In genomic region chr1:3649342-3650247, GRCh38 we compare ENCODE assay signal across 1 cellular context.
TF ChIP-seq lines count a peak whose summit lies in the region.

WRAP73 (minus strand) TSS chr1:3650103; CDS start chr1:3649999, 104 bp downstream.

TF ChIP-seq in HepG2, 621 proteins besides CTCF, POLR2A, EP300 and RAD21 (continued from another document and continues in another):
- peak; percentile 34; the same call in 1 of the 2 replicates for TF ChIP-seq ZNF556 (CRISPR knock-in tag; IDR thresholded peaks at IDR 0.05; ENCODE audit: borderline replicate concordance)
- peak; percentile 45; the same call in 1 of the 3 replicates for TF ChIP-seq MXI1 (IDR thresholded peaks at IDR 0.05; ENCODE audit: borderline replicate concordance, low read depth, low read length)
- no peak for TF ChIP-seq NFE2L2 (IDR thresholded peaks at IDR 0.05; ENCODE audit: low read length)
- TF ChIP-seq RBFOX2 (IDR thresholded peaks at IDR 0.05; ENCODE audit: low read depth, low read length) = peak; percentile 87
- TF ChIP-seq ZZZ3 (CRISPR knock-in tag; IDR thresholded peaks at IDR 0.05; ENCODE audit: borderline replicate concordance) = 0 out of 2 replicates have a peak, but pooled peaks have one; percentile 34
- 0 out of 2 replicates have a peak, but pooled peaks have one; percentile 34 for TF ChIP-seq ZNF234 (CRISPR knock-in tag; conservative IDR thresholded peaks at IDR 0.05)
- peak; percentile 44; the same call in 1 of the 2 replicates for TF ChIP-seq TAF1 (CRISPR knock-in tag; IDR thresholded peaks at IDR 0.05)
- TF ChIP-seq SAP130 (CRISPR knock-in tag; IDR thresholded peaks at IDR 0.05; ENCODE audit: low read depth) = peak; percentile 76
- 0 out of 2 replicates have a peak, but pooled peaks have one; percentile 16 for TF ChIP-seq PAX8 (CRISPR knock-in tag; IDR thresholded peaks at IDR 0.05; ENCODE audit: borderline replicate concordance)
- peak; percentile 67; the same call in 1 of the 2 replicates for TF ChIP-seq TFDP1 (CRISPR knock-in tag; IDR thresholded peaks at IDR 0.05; ENCODE audit: borderline replicate concordance)
- TF ChIP-seq SIN3B (IDR thresholded peaks at IDR 0.05; ENCODE audit: low read length) = peak; percentile 43; the same call in 1 of the 2 replicates
- peak; percentile 59 for TF ChIP-seq XRCC5 (optimal IDR thresholded peaks at IDR 0.05; ENCODE audit: low read length)
- TF ChIP-seq NFYC (CRISPR knock-in tag; IDR thresholded peaks at IDR 0.05) = peak; percentile 89
- TF ChIP-seq GMEB1 (CRISPR knock-in tag; IDR thresholded peaks at IDR 0.05; ENCODE audit: borderline replicate concordance) = 0 out of 2 replicates have a peak, but pooled peaks have one; percentile 67
- TF ChIP-seq, protein P1, sequence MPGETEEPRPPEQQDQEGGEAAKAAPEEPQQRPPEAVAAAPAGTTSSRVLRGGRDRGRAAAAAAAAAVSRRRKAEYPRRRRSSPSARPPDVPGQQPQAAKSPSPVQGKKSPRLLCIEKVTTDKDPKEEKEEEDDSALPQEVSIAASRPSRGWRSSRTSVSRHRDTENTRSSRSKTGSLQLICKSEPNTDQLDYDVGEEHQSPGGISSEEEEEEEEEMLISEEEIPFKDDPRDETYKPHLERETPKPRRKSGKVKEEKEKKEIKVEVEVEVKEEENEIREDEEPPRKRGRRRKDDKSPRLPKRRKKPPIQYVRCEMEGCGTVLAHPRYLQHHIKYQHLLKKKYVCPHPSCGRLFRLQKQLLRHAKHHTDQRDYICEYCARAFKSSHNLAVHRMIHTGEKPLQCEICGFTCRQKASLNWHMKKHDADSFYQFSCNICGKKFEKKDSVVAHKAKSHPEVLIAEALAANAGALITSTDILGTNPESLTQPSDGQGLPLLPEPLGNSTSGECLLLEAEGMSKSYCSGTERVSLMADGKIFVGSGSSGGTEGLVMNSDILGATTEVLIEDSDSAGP (CRISPR knock-in tag; IDR thresholded peaks at IDR 0.05; ENCODE audit: borderline replicate concordance) = peak; percentile 79
- TF ChIP-seq, protein P2, sequence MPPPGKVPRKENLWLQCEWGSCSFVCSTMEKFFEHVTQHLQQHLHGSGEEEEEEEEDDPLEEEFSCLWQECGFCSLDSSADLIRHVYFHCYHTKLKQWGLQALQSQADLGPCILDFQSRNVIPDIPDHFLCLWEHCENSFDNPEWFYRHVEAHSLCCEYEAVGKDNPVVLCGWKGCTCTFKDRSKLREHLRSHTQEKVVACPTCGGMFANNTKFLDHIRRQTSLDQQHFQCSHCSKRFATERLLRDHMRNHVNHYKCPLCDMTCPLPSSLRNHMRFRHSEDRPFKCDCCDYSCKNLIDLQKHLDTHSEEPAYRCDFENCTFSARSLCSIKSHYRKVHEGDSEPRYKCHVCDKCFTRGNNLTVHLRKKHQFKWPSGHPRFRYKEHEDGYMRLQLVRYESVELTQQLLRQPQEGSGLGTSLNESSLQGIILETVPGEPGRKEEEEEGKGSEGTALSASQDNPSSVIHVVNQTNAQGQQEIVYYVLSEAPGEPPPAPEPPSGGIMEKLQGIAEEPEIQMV (CRISPR knock-in tag; IDR thresholded peaks at IDR 0.05; ENCODE audit: low read depth) = no peak
- TF ChIP-seq MATR3 (CRISPR knock-in tag; IDR thresholded peaks at IDR 0.05) = no peak
- TF ChIP-seq GABPA (IDR thresholded peaks at IDR 0.05; ENCODE audit: low read depth, low read length) = peak; percentile 84
- TF ChIP-seq GABPA (CRISPR knock-in tag; IDR thresholded peaks at IDR 0.05; ENCODE audit: low read depth) = peak; percentile 91
- TF ChIP-seq HMGXB4 (CRISPR knock-in tag; IDR thresholded peaks at IDR 0.05; ENCODE audit: borderline replicate concordance in 1 of 2, low read depth in 1 of 2) = peak; percentile 23 to 84; a peak in 2 of 4 replicates
- no peak for TF ChIP-seq REL (CRISPR knock-in tag; conservative IDR thresholded peaks at IDR 0.05)
- 0 out of 2 replicates have a peak, but pooled peaks have one; percentile 38 for TF ChIP-seq ZNF576 (CRISPR knock-in tag; IDR thresholded peaks at IDR 0.05)
- TF ChIP-seq, protein P3, sequence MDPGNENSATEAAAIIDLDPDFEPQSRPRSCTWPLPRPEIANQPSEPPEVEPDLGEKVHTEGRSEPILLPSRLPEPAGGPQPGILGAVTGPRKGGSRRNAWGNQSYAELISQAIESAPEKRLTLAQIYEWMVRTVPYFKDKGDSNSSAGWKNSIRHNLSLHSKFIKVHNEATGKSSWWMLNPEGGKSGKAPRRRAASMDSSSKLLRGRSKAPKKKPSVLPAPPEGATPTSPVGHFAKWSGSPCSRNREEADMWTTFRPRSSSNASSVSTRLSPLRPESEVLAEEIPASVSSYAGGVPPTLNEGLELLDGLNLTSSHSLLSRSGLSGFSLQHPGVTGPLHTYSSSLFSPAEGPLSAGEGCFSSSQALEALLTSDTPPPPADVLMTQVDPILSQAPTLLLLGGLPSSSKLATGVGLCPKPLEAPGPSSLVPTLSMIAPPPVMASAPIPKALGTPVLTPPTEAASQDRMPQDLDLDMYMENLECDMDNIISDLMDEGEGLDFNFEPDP (CRISPR knock-in tag; conservative IDR thresholded peaks at IDR 0.05) = 0 out of 2 replicates have a peak, but pooled peaks have one; percentile 75
- peak; percentile 90 for TF ChIP-seq ELF1 (CRISPR knock-in tag; IDR thresholded peaks at IDR 0.05)
- TF ChIP-seq ZNF350 (CRISPR knock-in tag; IDR thresholded peaks at IDR 0.05; ENCODE audit: borderline replicate concordance, low read depth) = no peak; the same call in 1 of the 2 replicates
- peak; percentile 93 for TF ChIP-seq ZEB1 (IDR thresholded peaks at IDR 0.05; ENCODE audit: insufficient replicate concordance, low read depth)
- TF ChIP-seq GATAD1 (CRISPR knock-in tag; IDR thresholded peaks at IDR 0.05) = peak; percentile 79
- no peak for TF ChIP-seq ZNF484 (CRISPR knock-in tag; IDR thresholded peaks at IDR 0.05; ENCODE audit: borderline replicate concordance, low read depth)
- no peak for TF ChIP-seq PCBP2 (optimal IDR thresholded peaks at IDR 0.05; ENCODE audit: low read depth, low read length, poor library complexity, severe bottlenecking)
- 0 out of 2 replicates have a peak, but pooled peaks have one; percentile 18 for TF ChIP-seq CBFB (CRISPR knock-in tag; IDR thresholded peaks at IDR 0.05)
- TF ChIP-seq ZNF292 (CRISPR knock-in tag; IDR thresholded peaks at IDR 0.05; ENCODE audit: borderline replicate concordance, low read depth) = no peak
- TF ChIP-seq, protein P4, sequence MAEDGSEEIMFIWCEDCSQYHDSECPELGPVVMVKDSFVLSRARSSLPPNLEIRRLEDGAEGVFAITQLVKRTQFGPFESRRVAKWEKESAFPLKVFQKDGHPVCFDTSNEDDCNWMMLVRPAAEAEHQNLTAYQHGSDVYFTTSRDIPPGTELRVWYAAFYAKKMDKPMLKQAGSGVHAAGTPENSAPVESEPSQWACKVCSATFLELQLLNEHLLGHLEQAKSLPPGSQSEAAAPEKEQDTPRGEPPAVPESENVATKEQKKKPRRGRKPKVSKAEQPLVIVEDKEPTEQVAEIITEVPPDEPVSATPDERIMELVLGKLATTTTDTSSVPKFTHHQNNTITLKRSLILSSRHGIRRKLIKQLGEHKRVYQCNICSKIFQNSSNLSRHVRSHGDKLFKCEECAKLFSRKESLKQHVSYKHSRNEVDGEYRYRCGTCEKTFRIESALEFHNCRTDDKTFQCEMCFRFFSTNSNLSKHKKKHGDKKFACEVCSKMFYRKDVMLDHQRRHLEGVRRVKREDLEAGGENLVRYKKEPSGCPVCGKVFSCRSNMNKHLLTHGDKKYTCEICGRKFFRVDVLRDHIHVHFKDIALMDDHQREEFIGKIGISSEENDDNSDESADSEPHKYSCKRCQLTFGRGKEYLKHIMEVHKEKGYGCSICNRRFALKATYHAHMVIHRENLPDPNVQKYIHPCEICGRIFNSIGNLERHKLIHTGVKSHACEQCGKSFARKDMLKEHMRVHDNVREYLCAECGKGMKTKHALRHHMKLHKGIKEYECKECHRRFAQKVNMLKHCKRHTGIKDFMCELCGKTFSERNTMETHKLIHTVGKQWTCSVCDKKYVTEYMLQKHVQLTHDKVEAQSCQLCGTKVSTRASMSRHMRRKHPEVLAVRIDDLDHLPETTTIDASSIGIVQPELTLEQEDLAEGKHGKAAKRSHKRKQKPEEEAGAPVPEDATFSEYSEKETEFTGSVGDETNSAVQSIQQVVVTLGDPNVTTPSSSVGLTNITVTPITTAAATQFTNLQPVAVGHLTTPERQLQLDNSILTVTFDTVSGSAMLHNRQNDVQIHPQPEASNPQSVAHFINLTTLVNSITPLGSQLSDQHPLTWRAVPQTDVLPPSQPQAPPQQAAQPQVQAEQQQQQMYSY (CRISPR knock-in tag; IDR thresholded peaks at IDR 0.05) = no peak
- 0 out of 2 replicates have a peak, but pooled peaks have one; percentile 47 for TF ChIP-seq MXD3 (CRISPR knock-in tag; IDR thresholded peaks at IDR 0.05)
- TF ChIP-seq ZNF331 (CRISPR knock-in tag; IDR thresholded peaks at IDR 0.05) = no peak
- TF ChIP-seq, protein P5, sequence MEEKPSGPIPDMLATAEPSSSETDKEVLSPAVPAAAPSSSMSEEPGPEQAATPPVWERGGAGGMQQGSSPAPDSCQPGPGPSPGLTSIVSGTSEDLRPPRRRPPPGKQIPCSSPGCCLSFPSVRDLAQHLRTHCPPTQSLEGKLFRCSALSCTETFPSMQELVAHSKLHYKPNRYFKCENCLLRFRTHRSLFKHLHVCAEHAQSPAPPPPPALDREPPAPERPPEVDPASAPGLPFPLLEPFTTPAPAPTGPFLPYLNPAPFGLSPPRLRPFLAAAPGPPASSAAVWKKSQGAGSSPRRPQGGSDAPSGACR (CRISPR knock-in tag; IDR thresholded peaks at IDR 0.05) = peak; percentile 25; the same call in 1 of the 2 replicates
- peak; percentile 53; the same call in 1 of the 2 replicates for TF ChIP-seq MTF2 (CRISPR knock-in tag; IDR thresholded peaks at IDR 0.05; ENCODE audit: borderline replicate concordance)
- no peak for TF ChIP-seq MZF1 (CRISPR knock-in tag; IDR thresholded peaks at IDR 0.05; ENCODE audit: borderline replicate concordance)
- no peak for TF ChIP-seq ZNF580 (CRISPR knock-in tag; IDR thresholded peaks at IDR 0.05; ENCODE audit: borderline replicate concordance, low read depth)
- TF ChIP-seq MTF1 (CRISPR knock-in tag; IDR thresholded peaks at IDR 0.05) = no peak
- no peak for TF ChIP-seq ZNF530 (CRISPR knock-in tag; IDR thresholded peaks at IDR 0.05; ENCODE audit: low read depth)
- no peak for TF ChIP-seq NCOA5 (CRISPR knock-in tag; IDR thresholded peaks at IDR 0.05)
- peak; percentile 27; the same call in 1 of the 2 replicates for TF ChIP-seq MYC (CRISPR knock-in tag; IDR thresholded peaks at IDR 0.05; ENCODE audit: borderline replicate concordance)
- TF ChIP-seq ZNF678 (CRISPR knock-in tag; IDR thresholded peaks at IDR 0.05) = peak; percentile 62; the same call in 1 of the 2 replicates
- no peak for TF ChIP-seq ZNF891 (CRISPR knock-in tag; IDR thresholded peaks at IDR 0.05)
- TF ChIP-seq KDM2A (CRISPR knock-in tag; IDR thresholded peaks at IDR 0.05; ENCODE audit: borderline replicate concordance, low read depth) = peak; percentile 75; the same call in 1 of the 2 replicates
- peak; percentile 92 for TF ChIP-seq ZNF143 (CRISPR knock-in tag; IDR thresholded peaks at IDR 0.05)
- peak; percentile 67 for TF ChIP-seq AGO2 (optimal IDR thresholded peaks at IDR 0.05; ENCODE audit: low read depth, low read length)
- TF ChIP-seq KDM5B (CRISPR knock-in tag; IDR thresholded peaks at IDR 0.05; ENCODE audit: borderline replicate concordance) = peak; percentile 78; the same call in 1 of the 2 replicates
- 0 out of 2 replicates have a peak, but pooled peaks have one; percentile 31 for TF ChIP-seq ZBTB38 (CRISPR knock-in tag; IDR thresholded peaks at IDR 0.05)
- no peak for TF ChIP-seq ZNF614 (CRISPR knock-in tag; IDR thresholded peaks at IDR 0.05; ENCODE audit: borderline replicate concordance)
- TF ChIP-seq HNRNPLL (IDR thresholded peaks at IDR 0.05; ENCODE audit: low read depth, low read length, poor library complexity, severe bottlenecking) = peak; percentile 17
- TF ChIP-seq SNAPC2 (CRISPR knock-in tag; IDR thresholded peaks at IDR 0.05) = no peak
- TF ChIP-seq YEATS2 (CRISPR knock-in tag; IDR thresholded peaks at IDR 0.05; ENCODE audit: borderline replicate concordance) = 0 out of 2 replicates have a peak, but pooled peaks have one; percentile 36
- TF ChIP-seq ZNF160 (CRISPR knock-in tag; IDR thresholded peaks at IDR 0.05) = no peak
